ENCODE assay signal across 9 cellular contexts in the genomic region with DNA sequence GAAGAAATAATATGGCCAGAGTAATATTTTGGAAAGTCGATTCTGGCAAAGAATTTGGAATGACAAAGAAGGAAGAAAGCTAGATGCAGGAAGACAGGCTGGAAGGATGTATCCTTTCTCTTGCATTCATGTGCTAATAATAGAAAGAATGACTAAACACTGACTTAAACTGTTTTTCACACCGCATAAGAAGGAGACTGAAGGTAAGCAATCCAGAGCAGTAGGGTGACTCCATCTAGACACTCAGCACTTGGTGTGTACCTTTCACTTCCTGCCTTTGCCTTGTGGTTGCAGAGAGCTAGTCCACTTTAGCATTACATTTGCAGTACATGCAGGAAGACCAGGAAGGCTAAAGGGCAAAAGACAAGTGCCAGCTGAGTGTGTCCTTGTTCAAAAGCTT.
DNase-seq lines count a peak whose midpoint lies in the region; ATAC-seq and TF ChIP-seq lines count a peak whose summit lies in the region.
"Had no signal": no experiment of that assay in that cellular context is flagged by ENCODE, and none has a peak within 500 bp of the region (broad histone marks: within the 10 kb centered on the region; RNA-seq: fewer than 3 reads in every experiment).

No MANE protein-coding gene starts in this region.

- TF ChIP-seq CTCF in astrocyte of the spinal cord (IDR thresholded peaks at IDR 0.05; ENCODE audit: low read depth, low read length) = no peak

- ATAC-seq in GM18907 (IDR thresholded peaks at IDR 0.05; ENCODE audit: unreplicated experiment) (peak; percentile 63), HG03175 (IDR thresholded peaks at IDR 0.05; ENCODE audit: unreplicated experiment) (peak; percentile 66), HG02938 (IDR thresholded peaks at IDR 0.05; ENCODE audit: unreplicated experiment) (no peak), HG03025 (IDR thresholded peaks at IDR 0.05; ENCODE audit: low FRiP score, unreplicated experiment) (no peak)

- in situ Hi-C loops in astrocyte of the spinal cord (cut with HindIII; ENCODE audit: low sequenced_read_pairs) = no loop called here

- peak; percentile 63 for DNase-seq in astrocyte of the spinal cord (ENCODE audit: low read depth, low spot score)
- DNase-seq in non-pigmented ciliary epithelial cell (ENCODE audit: low read depth) = peak; percentile 37
- no peak for DNase-seq in activated naive CD4-positive, alpha-beta T cell treated with Interleukin-2 at 50 U/mL for 16 hours
- DNase-seq in cerebellar cortex (ENCODE audit: low spot score) = no peak
- DNase-seq: stimulated activated naive CD4-positive, alpha-beta T cell had no signal

- H3K4me3 ChIP-seq in astrocyte of the spinal cord (ENCODE audit: low read depth, low read length) = no peak overlapping the region

Comparison
In these comparisons a context has a peak if more than half of its experiments do, and no peak if none do; other contexts are left out.
1. ATAC-seq: peak in GM18907 (single experiment) and HG03175 (single experiment); none in HG02938 (single experiment) and HG03025 (single experiment).
2. DNase-seq: peak in astrocyte of the spinal cord (single experiment) and non-pigmented ciliary epithelial cell (single experiment); none in activated naive CD4-positive, alpha-beta T cell treated with Interleukin-2 at 50 U/mL for 16 hours (single experiment) and cerebellar cortex (single experiment).